In the genomic region with DNA sequence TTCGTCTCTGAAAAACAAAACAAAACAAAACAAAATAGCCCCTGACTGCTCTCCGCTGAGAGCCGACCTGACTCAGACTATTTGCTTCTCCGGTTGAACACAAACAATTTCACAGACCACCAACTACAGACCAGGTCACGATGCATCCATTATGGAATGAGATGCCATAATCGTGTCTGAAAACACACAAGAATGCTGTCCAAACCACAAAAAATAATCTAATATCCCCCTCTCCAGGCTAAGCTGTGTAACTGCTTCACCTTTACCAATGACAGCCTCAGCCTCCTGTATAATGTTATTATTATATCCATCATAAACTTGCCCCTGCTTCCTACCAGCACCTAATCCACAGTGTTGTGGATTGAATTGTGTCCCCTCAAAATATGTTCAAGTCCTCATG, we compare ENCODE assay signal across 8 cellular contexts.
DNase-seq lines count a peak whose midpoint lies in the region; ATAC-seq and TF ChIP-seq lines count a peak whose summit lies in the region.

No MANE protein-coding gene starts in this region.

- no peak overlapping the region for H3K14ac ChIP-seq in trophoblast cell (ENCODE audit: low read length)

- H4K91ac ChIP-seq in trophoblast cell (ENCODE audit: low read depth, low read length): no peak overlapping the region

- no peak overlapping the region for H2AFZ ChIP-seq in trophoblast cell (ENCODE audit: insufficient read depth, low read length, poor library complexity)

- H3K4me1 ChIP-seq in RWPE2 (ENCODE audit: insufficient read depth, poor library complexity, severe bottlenecking): no peaks in the 10 kb centered on the region
- H3K4me1 ChIP-seq in trophoblast cell (ENCODE audit: control insufficient read depth in 1 of 2, insufficient read depth in 2 of 2, low read length in 2 of 2): no peaks in the 10 kb centered on the region

- H3K4me2 ChIP-seq in trophoblast cell (ENCODE audit: low read length): no peak overlapping the region

- H2AK5ac ChIP-seq in trophoblast cell (ENCODE audit: low read length): no peak overlapping the region

- peak; percentile 60 for ATAC-seq in HG02759 (IDR thresholded peaks at IDR 0.05; ENCODE audit: unreplicated experiment)
- peak; percentile 72; the same call in 1 of the 3 replicates for ATAC-seq in RWPE2 (ENCODE audit: low read depth)
- ATAC-seq in GM18870 (IDR thresholded peaks at IDR 0.05; ENCODE audit: unreplicated experiment): no peak

- peak; percentile 70 for TF ChIP-seq CTCF in RWPE2 (IDR thresholded peaks at IDR 0.05; ENCODE audit: poor library complexity, severe bottlenecking)

- H2BK120ac ChIP-seq in trophoblast cell (ENCODE audit: insufficient read depth, low read length, poor library complexity): no peak overlapping the region

- H3K27me3 ChIP-seq in RWPE2 (ENCODE audit: insufficient read depth, poor library complexity, severe bottlenecking) (peaks cover 4% of the 10 kb centered on the region), trophoblast cell (ENCODE audit: insufficient read depth, low read length) (no peaks in the 10 kb centered on the region)

- H3K4me3 ChIP-seq in RWPE2 (ENCODE audit: severe bottlenecking): no peak overlapping the region
- no peak overlapping the region for H3K4me3 ChIP-seq in trophoblast cell (ENCODE audit: low read depth, low read length)

- H3K79me2 ChIP-seq in trophoblast cell (ENCODE audit: control insufficient read depth, insufficient read depth, low read length, poor library complexity): no peaks in the 10 kb centered on the region

- no peak overlapping the region for H3K4ac ChIP-seq in trophoblast cell (ENCODE audit: low read depth, low read length)

- H3K36me3 ChIP-seq in RWPE2 (ENCODE audit: low read depth) (no peaks in the 10 kb centered on the region), trophoblast cell (ENCODE audit: control insufficient read depth in 1 of 2, insufficient read depth in 2 of 2, low read length in 2 of 2) (no peaks in the 10 kb centered on the region)

- H3K27ac ChIP-seq in RWPE2 (ENCODE audit: poor library complexity, severe bottlenecking): no peak overlapping the region
- no peak overlapping the region for H3K27ac ChIP-seq in trophoblast cell (ENCODE audit: low read depth, low read length)

- no peak overlapping the region for H4K12ac ChIP-seq in trophoblast cell (ENCODE audit: low read depth, low read length)

- no peak overlapping the region for H4K8ac ChIP-seq in trophoblast cell (ENCODE audit: low read depth, low read length)

- WGBS in trophoblast cell (ENCODE audit: extremely low coverage, insufficient coverage, insufficient read length): no CpG with 5 or more reads among the region's 6 CpGs

- H2BK5ac ChIP-seq in trophoblast cell (ENCODE audit: low read depth, low read length, poor library complexity): no peak overlapping the region

- H3K9me3 ChIP-seq in RWPE2 (ENCODE audit: severe bottlenecking) (no peaks in the 10 kb centered on the region), trophoblast cell (ENCODE audit: insufficient read depth, low read depth, low read length) (no peaks in the 10 kb centered on the region)

- H3K23ac ChIP-seq in trophoblast cell (ENCODE audit: low read length): no peak overlapping the region

- no peak overlapping the region for H3K18ac ChIP-seq in trophoblast cell (ENCODE audit: low read length)

- no peak overlapping the region for H2BK12ac ChIP-seq in trophoblast cell (ENCODE audit: low read length)

- H3K9ac ChIP-seq in trophoblast cell (ENCODE audit: low read length): no peak overlapping the region

- peak; percentile 26 for DNase-seq in SKM-1 treated with dmso at 0.1 percent for 144 hours (lab: John Stamatoyannopoulos, UW; ENCODE audit: unreplicated experiment)
- DNase-seq in SKM-1 (lab: John Stamatoyannopoulos, UW; ENCODE audit: unreplicated experiment): no peak
- no peak for DNase-seq in RWPE2 (ENCODE audit: low spot score)
- DNase-seq in fibroblast of gingiva (ENCODE audit: low read depth): peak; percentile 25
- DNase-seq in trophoblast cell: peak; percentile 8 to 68
- DNase-seq in mesenteric fat pad (ENCODE audit: low spot score): no peak

- no peaks in the 10 kb centered on the region for H3K79me1 ChIP-seq in trophoblast cell (ENCODE audit: low read length)

Comparison
In these comparisons a context has a peak if more than half of its experiments do, and no peak if none do; other contexts are left out.
1. DNase-seq: peak in SKM-1 treated with dmso at 0.1 percent for 144 hours (single experiment), fibroblast of gingiva (single experiment) and trophoblast cell (2 of 2); none in SKM-1 (single experiment), RWPE2 (single experiment) and mesenteric fat pad (single experiment).